ENCODE assay signal across 24 cellular contexts in the genomic region with DNA sequence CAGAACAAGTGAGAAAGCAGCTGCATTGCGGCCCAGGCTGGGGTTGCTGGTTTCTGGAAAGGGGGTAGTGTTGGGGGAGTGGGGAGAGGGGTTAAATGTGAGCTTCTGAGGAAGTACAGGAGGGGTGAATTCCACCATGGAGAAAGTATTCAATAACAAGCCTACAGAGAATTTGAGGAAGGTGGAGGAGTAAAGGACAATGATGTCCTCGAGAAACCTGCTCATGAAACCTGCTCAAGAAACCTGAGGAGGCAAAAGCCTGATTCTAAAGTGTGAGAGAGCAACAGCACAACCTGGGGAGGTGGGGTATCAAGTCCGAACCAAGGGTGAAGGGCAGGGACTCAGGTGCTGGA.
DNase-seq lines count a peak whose midpoint lies in the region; ATAC-seq and TF ChIP-seq lines count a peak whose summit lies in the region.
"Had no signal": no experiment of that assay in that cellular context is flagged by ENCODE, and none has a peak within 500 bp of the region (broad histone marks: within the 10 kb centered on the region; RNA-seq: fewer than 3 reads in every experiment).

No MANE protein-coding gene starts in this region.

- H3K27me3 ChIP-seq in Caco-2 (replicated peaks; ENCODE audit: control insufficient read depth, insufficient read depth, low read length) (no peaks in the 10 kb centered on the region), adipocyte (replicated peaks; ENCODE audit: control insufficient read depth, insufficient read depth, low read length) (no peaks in the 10 kb centered on the region), skeletal muscle satellite cell (ENCODE audit: control insufficient read depth, insufficient read depth, low read length) (peaks cover 11% of the 10 kb centered on the region)
- H3K27me3 ChIP-seq: Peyer's patch, suprapubic skin had no signal

- peak overlapping the region; percentile 57 for H3K4me3 Mint-ChIP-seq in Caco-2 (ENCODE audit: unreplicated experiment)
- H3K4me3 Mint-ChIP-seq: activated CD4-positive, alpha-beta T cell treated with anti-CD3 and anti-CD28 coated beads for 36 hours; activated CD8-positive, alpha-beta T cell treated with anti-CD3 and anti-CD28 coated beads for 36 hours; activated naive CD4-positive, alpha-beta T cell treated with anti-CD3 and anti-CD28 coated beads for 36 hours; CD4-positive, alpha-beta T cell; naive thymus-derived CD8-positive, alpha-beta T cell; stimulated activated naive B cell treated with anti-CD40 and anti-IgM and Interleukin-4, amounts not matched to agents 10 μg/mL and 1 μg/mL and 100 μg/mL, for 72 hours had no signal

- TF ChIP-seq CTCF in Caco-2 (IDR thresholded peaks at IDR 0.05; ENCODE audit: insufficient read depth in 1 of 2, low read depth in 1 of 2, low read length in 1 of 2, severe bottlenecking in 1 of 2, unreplicated experiment in 1 of 2), result no peak

- DNase-seq in Caco-2, result no peak
- DNase-seq in adipocyte (ENCODE audit: low read depth), result no peak
- DNase-seq in left lobe of liver (ENCODE audit: low spot score), result no peak
- no peak for DNase-seq in NCI-H2029 treated with DMSO at 0.1 percent for 48 hours (lab: John Stamatoyannopoulos, UW)
- no peak for DNase-seq in NCI-H2196 treated with DMSO at 0.1 percent for 48 hours (lab: John Stamatoyannopoulos, UW; ENCODE audit: unreplicated experiment)
- no peak for DNase-seq in MV-4-11 (lab: John Stamatoyannopoulos, UW)
- no peak for DNase-seq in NCI-H1417 treated with DMSO at 0.1 percent for 48 hours (lab: John Stamatoyannopoulos, UW)
- DNase-seq: activated CD4-positive, alpha-beta T cell treated with anti-CD3 and anti-CD28 coated beads for 36 hours; activated CD8-positive, alpha-beta T cell treated with anti-CD3 and anti-CD28 coated beads for 36 hours; activated naive CD4-positive, alpha-beta T cell treated with anti-CD3 and anti-CD28 coated beads for 36 hours; CD4-positive, alpha-beta T cell; GOT3; midbrain; naive thymus-derived CD8-positive, alpha-beta T cell; NCI-H1105 treated with DMSO at 0.1 percent for 48 hours; NCI-H2081 treated with DMSO at 0.1 percent for 48 hours; NCI-H69; Peyer's patch; SIG-M5; stimulated activated naive B cell treated with anti-CD40 and anti-IgM and Interleukin-4, amounts not matched to agents 10 μg/mL and 1 μg/mL and 100 μg/mL, for 72 hours had no signal

- no peaks in the 10 kb centered on the region for H3K36me3 ChIP-seq in Caco-2 (ENCODE audit: control insufficient read depth, insufficient read depth, low read length)
- no peaks in the 10 kb centered on the region for H3K36me3 ChIP-seq in adipocyte (ENCODE audit: control insufficient read depth, insufficient read depth, low read length, severe bottlenecking)
- no peaks in the 10 kb centered on the region for H3K36me3 ChIP-seq in skeletal muscle satellite cell (ENCODE audit: insufficient read depth, low read length)
- H3K36me3 ChIP-seq: Peyer's patch, prostate gland, suprapubic skin had no signal

- peaks cover 31% of the 10 kb centered on the region for H3K4me1 ChIP-seq in Caco-2
- H3K4me1 ChIP-seq in adipocyte (ENCODE audit: control insufficient read depth, insufficient read depth, low read length), result peaks cover 18% of the 10 kb centered on the region
- H3K4me1 ChIP-seq in skeletal muscle satellite cell (ENCODE audit: control insufficient read depth, insufficient read depth, low read length), result peaks cover 12% of the 10 kb centered on the region
- H3K4me1 ChIP-seq: Peyer's patch, prostate gland had no signal

- BruUV-seq in Caco-2 (replicated peaks; lab: Mats Ljungman, UMichigan), result no TSS peak

- no peak overlapping the region for H3K4me3 ChIP-seq in Caco-2 (ENCODE audit: low read depth, low read length)
- H3K4me3 ChIP-seq in adipocyte (ENCODE audit: low read length), result peak overlapping the region; percentile 60
- no peak overlapping the region for H3K4me3 ChIP-seq in skeletal muscle satellite cell (ENCODE audit: low read length)
- H3K4me3 ChIP-seq: K562, Peyer's patch, prostate gland, suprapubic skin had no signal

- H3K27me3 Mint-ChIP-seq in Caco-2 (ENCODE audit: insufficient read depth, unreplicated experiment), result no peaks in the 10 kb centered on the region

- POLR2A ChIA-PET in Caco-2 (lab: Charles Lee), result interaction anchor here (0.7 to 0.9 kb wide), 3 partner anchors 11 to 803 kb away, joined by 3 to 8 read pairs (median 7); no protein-coding TSS in a partner anchor

- CTCF ChIA-PET in Caco-2 (lab: Charles Lee), result interaction anchor here (0.6 to 1.2 kb wide), 4 partner anchors 36 to 647 kb away, joined by 3 to 6 read pairs (median 6); no protein-coding TSS in a partner anchor

- peak overlapping the region; percentile 72 for H3K9ac ChIP-seq in adipocyte (ENCODE audit: low read length)
- no peak overlapping the region for H3K9ac ChIP-seq in skeletal muscle satellite cell (ENCODE audit: low read depth, low read length)

- peak overlapping the region; percentile 8 for H3K4me2 ChIP-seq in skeletal muscle satellite cell (ENCODE audit: low read length)

- peaks cover 12% of the 10 kb centered on the region for H3K36me3 Mint-ChIP-seq in Caco-2 (ENCODE audit: insufficient read depth, unreplicated experiment)
- H3K36me3 Mint-ChIP-seq: naive thymus-derived CD8-positive, alpha-beta T cell; stimulated activated naive B cell treated with anti-CD40 and anti-IgM and Interleukin-4, amounts not matched to agents 10 μg/mL and 1 μg/mL and 100 μg/mL, for 72 hours had no signal

- intact Hi-C loops in Caco-2 (cut with micrococcal nuclease; ENCODE audit: unreplicated experiment), result loop anchor here (5.0 kb wide), 3 partner anchors 37 to 217 kb away; partner anchors contain the start of gene RMND1

- H3K9me3 ChIP-seq in Caco-2, result peaks cover 3% of the 10 kb centered on the region; the same call in 1 of the 2 replicates
- no peaks in the 10 kb centered on the region for H3K9me3 ChIP-seq in adipocyte (ENCODE audit: control insufficient read depth, low read length)
- H3K9me3 ChIP-seq in skeletal muscle satellite cell (replicated peaks; ENCODE audit: low read length), result no peaks in the 10 kb centered on the region
- H3K9me3 ChIP-seq: Peyer's patch, prostate gland, suprapubic skin had no signal

- peak overlapping the region; percentile 90 for H3K27ac Mint-ChIP-seq in Caco-2 (ENCODE audit: unreplicated experiment)
- H3K27ac Mint-ChIP-seq: activated CD4-positive, alpha-beta T cell treated with anti-CD3 and anti-CD28 coated beads for 36 hours; activated CD8-positive, alpha-beta T cell treated with anti-CD3 and anti-CD28 coated beads for 36 hours; activated naive CD4-positive, alpha-beta T cell treated with anti-CD3 and anti-CD28 coated beads for 36 hours; CD4-positive, alpha-beta T cell; naive thymus-derived CD8-positive, alpha-beta T cell; stimulated activated naive B cell treated with anti-CD40 and anti-IgM and Interleukin-4, amounts not matched to agents 10 μg/mL and 1 μg/mL and 100 μg/mL, for 72 hours had no signal

- peaks cover 47% of the 10 kb centered on the region for H3K9me3 Mint-ChIP-seq in Caco-2 (ENCODE audit: unreplicated experiment)
- H3K9me3 Mint-ChIP-seq: activated CD8-positive, alpha-beta T cell treated with anti-CD3 and anti-CD28 coated beads for 36 hours; activated naive CD4-positive, alpha-beta T cell treated with anti-CD3 and anti-CD28 coated beads for 36 hours; CD4-positive, alpha-beta T cell; naive thymus-derived CD8-positive, alpha-beta T cell had no signal

- H3K4me1 Mint-ChIP-seq in Caco-2 (ENCODE audit: low read depth, unreplicated experiment), result peaks cover 34% of the 10 kb centered on the region
- H3K4me1 Mint-ChIP-seq: activated CD4-positive, alpha-beta T cell treated with anti-CD3 and anti-CD28 coated beads for 36 hours; naive thymus-derived CD8-positive, alpha-beta T cell; stimulated activated naive B cell treated with anti-CD40 and anti-IgM and Interleukin-4, amounts not matched to agents 10 μg/mL and 1 μg/mL and 100 μg/mL, for 72 hours had no signal

- ATAC-seq in left lobe of liver, result peak; percentile 4
- ATAC-seq: activated CD4-positive, alpha-beta T cell treated with anti-CD3 and anti-CD28 coated beads for 36 hours; activated CD8-positive, alpha-beta T cell treated with anti-CD3 and anti-CD28 coated beads for 36 hours; K562; naive thymus-derived CD8-positive, alpha-beta T cell; stimulated activated naive B cell treated with anti-CD40 and anti-IgM and Interleukin-4, amounts not matched to agents 10 μg/mL and 1 μg/mL and 100 μg/mL, for 72 hours had no signal
